In genomic region chr17:80971704-80972304, GRCh38 we compare ENCODE assay signal across 24 cellular contexts.
"Had no signal": no experiment of that assay in that cellular context is flagged by ENCODE, and none has a peak within 500 bp of the region (broad histone marks: within the 10 kb centered on the region; RNA-seq: fewer than 3 reads in every experiment).

No MANE protein-coding gene starts in this region.

- H3K4me3 ChIP-seq: coronary artery, hepatocyte, left ventricle myocardium inferior, lower lobe of right lung, prostate gland, suprapubic skin, thyroid gland had no signal

- H2AFZ ChIP-seq: hepatocyte, parathyroid adenoma had no signal

- H3K4me3 Mint-ChIP-seq: endodermal cell, memory B cell, nephron, type B pancreatic cell had no signal

- H3K27ac ChIP-seq: coronary artery, foreskin keratinocyte, hepatocyte, left ventricle myocardium inferior, lower lobe of right lung, parathyroid adenoma, prostate gland, suprapubic skin, thyroid gland had no signal

- FAIRE-seq: endothelial cell of umbilical vein, kidney, urothelium cell line had no signal

- H3K27me3 Mint-ChIP-seq: naive B cell had no signal

- H3K4me1 ChIP-seq: foreskin keratinocyte had no signal

- H3K36me3 ChIP-seq: left ventricle myocardium inferior, lower lobe of right lung, prostate gland, suprapubic skin, thyroid gland had no signal

- H3K27ac Mint-ChIP-seq: endodermal cell, memory B cell, nephron, type B pancreatic cell had no signal

- H3K27me3 ChIP-seq: thyroid gland had no signal

- H3K9ac ChIP-seq: parathyroid adenoma had no signal

- H3K9me3 ChIP-seq: left ventricle myocardium inferior, lower lobe of right lung, prostate gland, suprapubic skin, thyroid gland had no signal

- H3K79me2 ChIP-seq: hepatocyte, parathyroid adenoma had no signal

- H3K36me3 Mint-ChIP-seq: naive B cell, type B pancreatic cell had no signal

- DNase-seq: effector CD4-positive, alpha-beta T cell; endodermal cell; erythroblast; foreskin keratinocyte; head of caudate nucleus; kidney; left cardiac atrium; left ventricle myocardium inferior; lower lobe of right lung; midbrain; naive B cell; stimulated activated naive CD8-positive, alpha-beta T cell treated with anti-CD3 and anti-CD28 coated beads, Interleukin-15, Interleukin-2, amounts not matched to agents 100 U/mL and 50 U/mL, for 24 hours; thyroid gland had no signal

- ATAC-seq: foreskin keratinocyte; left cardiac atrium; lower lobe of right lung; sciatic nerve; stimulated activated naive CD8-positive, alpha-beta T cell treated with anti-CD3 and anti-CD28 coated beads, Interleukin-15, Interleukin-2, amounts not matched to agents 100 U/mL and 50 U/mL, for 24 hours had no signal

- H3K4me2 ChIP-seq: hepatocyte had no signal

- H3K9me3 Mint-ChIP-seq: memory B cell, naive B cell, nephron, type B pancreatic cell had no signal

- H3K4me1 Mint-ChIP-seq: endodermal cell had no signal
